ENCODE assay signal across 8 cellular contexts in genomic region chr17:73290399-73291259, GRCh38. TPM values are rescaled to one million over a fixed set of nuclear protein-coding genes. Genes with fewer than 3 reads are reported as not detected.
DNase-seq lines count a peak whose midpoint lies in the region; ATAC-seq and TF ChIP-seq lines count a peak whose summit lies in the region.

No MANE protein-coding gene starts in this region.

- H3K4me3 Mint-ChIP-seq in mesothelial cell of epicardium = no peak overlapping the region

- peaks cover 37% of the 10 kb centered on the region for H3K4me1 Mint-ChIP-seq in mesothelial cell of epicardium

- no peaks in the 10 kb centered on the region for H3K9me3 ChIP-seq in SJCRH30 (replicated peaks)

- peaks cover 24% of the 10 kb centered on the region for H3K4me1 ChIP-seq in SJCRH30

- no peaks in the 10 kb centered on the region for H3K9me3 Mint-ChIP-seq in mesothelial cell of epicardium

- H3K36me3 Mint-ChIP-seq in mesothelial cell of epicardium = peaks cover 8% of the 10 kb centered on the region

- H3K4me3 ChIP-seq in SJCRH30 = no peak overlapping the region

- peak overlapping the region; percentile 69 for H3K27ac ChIP-seq in SJCRH30

- H3K27me3 Mint-ChIP-seq in mesothelial cell of epicardium (ENCODE audit: low read depth) = no peaks in the 10 kb centered on the region

- peak overlapping the region; percentile 15 for H3K27ac Mint-ChIP-seq in mesothelial cell of epicardium

- ATAC-seq in GM18498 (IDR thresholded peaks at IDR 0.05; ENCODE audit: unreplicated experiment) (peak; percentile 64), HG02610 (IDR thresholded peaks at IDR 0.05; ENCODE audit: unreplicated experiment) (peak; percentile 31)

- H3K27me3 ChIP-seq in SJCRH30 = no peaks in the 10 kb centered on the region

- DNase-seq in SJCRH30 = peak; percentile 59 to 67
- no peak for DNase-seq in mesothelial cell of epicardium (ENCODE audit: low spot score in 2 of 2, unreplicated experiment in 2 of 2)
- DNase-seq in hepatic stellate cell (ENCODE audit: low spot score) = no peak
- no peak for DNase-seq in hypothalamus (lab: John Stamatoyannopoulos, UW)
- no peak for DNase-seq in OCI-M1 (lab: John Stamatoyannopoulos, UW)
- DNase-seq in NCI-H1436 (lab: John Stamatoyannopoulos, UW) = no peak

- no peaks in the 10 kb centered on the region for H3K36me3 ChIP-seq in SJCRH30

- no peak for TF ChIP-seq CTCF in mesothelial cell of epicardium (IDR thresholded peaks at IDR 0.05; ENCODE audit: unreplicated experiment)

RNA-seq across cellular contexts. Expression of gene CDC42EP4, which starts 21.2 kb away (rescaled TPM):
- total RNA-seq in SJCRH30 (2014; rRNA removed; shearing (Covaris generic)) = 21.7 and 22.2 TPM in 2 replicates
- 68.4 to 71.3 TPM (median 70.3 TPM) in 3 replicates for total RNA-seq in mesothelial cell of epicardium

RNA-seq across cellular contexts. Expression of gene CPSF4L, which starts 28.9 kb away (rescaled TPM):
- not detected in 2 replicates for total RNA-seq in SJCRH30 (2014; rRNA removed; shearing (Covaris generic))
- total RNA-seq in mesothelial cell of epicardium = 0.40 TPM in 1 of 3 replicates, not detected in the others

Comparison
In these comparisons a context has a peak if more than half of its experiments do, and no peak if none do; other contexts are left out.
1. DNase-seq: peak in SJCRH30 (2 of 2); none in mesothelial cell of epicardium (0 of 2), hepatic stellate cell (single experiment), hypothalamus (0 of 51), OCI-M1 (single experiment) and NCI-H1436 (single experiment).